ENCODE assay signal across 8 cellular contexts in genomic region chr13:75762066-75762937, GRCh38.
DNase-seq lines count a peak whose midpoint lies in the region; ATAC-seq and FAIRE-seq lines count a peak whose summit lies in the region.

No MANE protein-coding gene starts in this region.

- peak; percentile 98 for ATAC-seq in HG03045 (IDR thresholded peaks at IDR 0.05; ENCODE audit: unreplicated experiment)
- ATAC-seq in activated CD8-positive, alpha-beta T cell treated with anti-CD3 and anti-CD28 coated beads, Interleukin-2, amount 10 ng/mL, durations not matched to agents 7 days and 5 days: peak; percentile 81

- H3K36me3 Mint-ChIP-seq in activated CD8-positive, alpha-beta T cell treated with anti-CD3 and anti-CD28 coated beads, Interleukin-2, amount 10 ng/mL, durations not matched to agents 7 days and 5 days (ENCODE audit: low read depth): peaks cover 20% of the 10 kb centered on the region

- CTCF ChIA-PET in activated CD8-positive, alpha-beta T cell treated with anti-CD3 and anti-CD28 coated beads, Interleukin-2, amount 10 ng/mL, durations not matched to agents 7 days and 5 days (lab: Charles Lee): interaction anchor here (0.7 to 5.7 kb wide), 9 partner anchors 11 to 1563 kb away, joined by 3 to 50 read pairs (median 3); no protein-coding TSS in a partner anchor

- peak; percentile 70 for FAIRE-seq in islet of Langerhans (lab: Jason Lieb, UNC)

- peak; percentile 14 to 26 for DNase-seq in activated CD4-positive, alpha-beta T cell treated with anti-CD3 and anti-CD28 coated beads for 4 hours
- no peak for DNase-seq in activated CD4-positive, alpha-beta T cell treated with anti-CD3 and anti-CD28 coated beads for 1 hour
- peak; percentile 60 for DNase-seq in activated CD8-positive, alpha-beta T cell treated with anti-CD3 and anti-CD28 coated beads, Interleukin-2, amount 10 ng/mL, durations not matched to agents 7 days and 5 days
- DNase-seq in superior temporal gyrus (ENCODE audit: extremely low spot score) (peak; percentile 39), germinal center (ENCODE audit: low spot score) (no peak), HuH-7.5 (ENCODE audit: low spot score) (no peak)

- H3K4me3 Mint-ChIP-seq in activated CD8-positive, alpha-beta T cell treated with anti-CD3 and anti-CD28 coated beads, Interleukin-2, amount 10 ng/mL, durations not matched to agents 7 days and 5 days: peak overlapping the region; percentile 70

- POLR2A ChIA-PET in activated CD8-positive, alpha-beta T cell treated with anti-CD3 and anti-CD28 coated beads, Interleukin-2, amount 10 ng/mL, durations not matched to agents 7 days and 5 days (lab: Charles Lee): interaction anchor here (0.6 to 1.6 kb wide), 5 partner anchors 41 to 1971 kb away, joined by 3 to 7 read pairs (median 4); partner anchors contain the start of gene CLN5

- peaks cover 3% of the 10 kb centered on the region for H3K9me3 Mint-ChIP-seq in activated CD8-positive, alpha-beta T cell treated with anti-CD3 and anti-CD28 coated beads, Interleukin-2, amount 10 ng/mL, durations not matched to agents 7 days and 5 days (ENCODE audit: insufficient read depth)

- peaks cover 60% of the 10 kb centered on the region for H3K4me1 Mint-ChIP-seq in activated CD8-positive, alpha-beta T cell treated with anti-CD3 and anti-CD28 coated beads, Interleukin-2, amount 10 ng/mL, durations not matched to agents 7 days and 5 days (ENCODE audit: low read depth)

- H3K27ac Mint-ChIP-seq in activated CD8-positive, alpha-beta T cell treated with anti-CD3 and anti-CD28 coated beads, Interleukin-2, amount 10 ng/mL, durations not matched to agents 7 days and 5 days: peak overlapping the region; percentile 88

- H3K27me3 Mint-ChIP-seq in activated CD8-positive, alpha-beta T cell treated with anti-CD3 and anti-CD28 coated beads, Interleukin-2, amount 10 ng/mL, durations not matched to agents 7 days and 5 days (ENCODE audit: low read depth): no peaks in the 10 kb centered on the region

Comparison
In these comparisons a context has a peak if more than half of its experiments do, and no peak if none do; other contexts are left out.
1. DNase-seq: peak in activated CD4-positive, alpha-beta T cell treated with anti-CD3 and anti-CD28 coated beads for 4 hours (2 of 2), activated CD8-positive, alpha-beta T cell treated with anti-CD3 and anti-CD28 coated beads, Interleukin-2, amount 10 ng/mL, durations not matched to agents 7 days and 5 days (single experiment) and superior temporal gyrus (single experiment); none in activated CD4-positive, alpha-beta T cell treated with anti-CD3 and anti-CD28 coated beads for 1 hour (single experiment), germinal center (single experiment) and HuH-7.5 (single experiment).